ENCODE assay signal across 9 cellular contexts in genomic region chr10:29304259-29305030, GRCh38. TPM values are rescaled to one million over a fixed set of nuclear protein-coding genes. Genes with fewer than 3 reads are reported as not detected.
DNase-seq lines count a peak whose midpoint lies in the region; ATAC-seq, FAIRE-seq and TF ChIP-seq lines count a peak whose summit lies in the region.
"Had no signal": no experiment of that assay in that cellular context is flagged by ENCODE, and none has a peak within 500 bp of the region (broad histone marks: within the 10 kb centered on the region; RNA-seq: fewer than 3 reads in every experiment).

No MANE protein-coding gene starts in this region.

- H3K4me1 ChIP-seq in esophagus squamous epithelium (peaks cover 0 to 8% (median 0%) of the 10 kb centered on the region in 3 donors), mucosa of stomach (ENCODE audit: control insufficient read depth, insufficient read depth, low read length) (no peaks in the 10 kb centered on the region), vagina (no peaks in the 10 kb centered on the region)

- TF ChIP-seq POLR2A in esophagus squamous epithelium (IDR thresholded peaks at IDR 0.05) (no peak), vagina (IDR thresholded peaks at IDR 0.05) (no peak)

- intact Hi-C loops in esophagus squamous epithelium (cut with DNase I) = loop anchor here (5.0 to 10.0 kb wide), 2 partner anchors 627 to 670 kb away; partner anchors contain the start of gene BAMBI
- intact Hi-C loops in vagina (cut with DNase I) = loop anchor here (10.0 kb wide), 1 partner anchor 640 kb away; no protein-coding TSS in a partner anchor

- peak; percentile 99 for FAIRE-seq in TTC549 (lab: Jason Lieb, UNC)

- in situ Hi-C loops in Caki2 (cut with HindIII; ENCODE audit: low pct_unique_long_range_greater_than_20kb, low sequenced_read_pairs) = no loop called here

- DNase-seq in Caki2 (ENCODE audit: low read depth) (peak; percentile 71), NCI-H1694 treated with DMSO at 0.1 percent for 48 hours (lab: John Stamatoyannopoulos, UW) (peak; percentile 71), esophagus squamous epithelium (lab: John Stamatoyannopoulos, UW) (no peak), vagina (ENCODE audit: extremely low spot score in 2 of 2) (peak in 1 of 2 donors; percentile 77)

- H3K4me3 ChIP-seq in esophagus squamous epithelium (no peak overlapping the region), mucosa of stomach (ENCODE audit: low read length) (no peak overlapping the region), vagina (no peak overlapping the region)

- no peaks in the 10 kb centered on the region for H3K36me3 ChIP-seq in esophagus squamous epithelium
- no peaks in the 10 kb centered on the region for H3K36me3 ChIP-seq in mucosa of stomach (ENCODE audit: control insufficient read depth, insufficient read depth, low read length)
- no peaks in the 10 kb centered on the region for H3K36me3 ChIP-seq in vagina

- TF ChIP-seq CTCF in esophagus squamous epithelium (IDR thresholded peaks at IDR 0.05) = peak in 5 of 6 experiments; percentile 56 to 81 (median 72)
- TF ChIP-seq CTCF in vagina (IDR thresholded peaks at IDR 0.05) = peak in 2 of 3 experiments; percentile 72 to 79

- H3K27ac ChIP-seq in esophagus squamous epithelium (no peak overlapping the region), vagina (no peak overlapping the region)

- H3K27me3 ChIP-seq in esophagus squamous epithelium = peaks cover 0 to 27% (median 0%) of the 10 kb centered on the region in 4 donors
- H3K27me3 ChIP-seq in mucosa of stomach (ENCODE audit: control insufficient read depth, insufficient read depth, low read length) = no peaks in the 10 kb centered on the region
- H3K27me3 ChIP-seq in vagina = no peaks in the 10 kb centered on the region

- WGBS in esophagus squamous epithelium, 2 donors = 7 to 15% methylated on average over 6 of the region's 6 CpGs

- H3K9me3 ChIP-seq in esophagus squamous epithelium (peaks cover 0 to 28% (median 7%) of the 10 kb centered on the region in 3 donors), mucosa of stomach (ENCODE audit: control insufficient read depth, low read length) (no peaks in the 10 kb centered on the region), vagina (no peaks in the 10 kb centered on the region)

- peak; percentile 64 for ATAC-seq in GM21825 (IDR thresholded peaks at IDR 0.05; ENCODE audit: unreplicated experiment)
- ATAC-seq in HG03039 (IDR thresholded peaks at IDR 0.05; ENCODE audit: unreplicated experiment) = no peak

- H3K9ac ChIP-seq in mucosa of stomach (ENCODE audit: low read length) = peak overlapping the region; percentile 11

RNA-seq across cellular contexts. Expression of gene LYZL1, which starts 15.6 kb away (rescaled TPM):
- not detected in 2 replicates for total RNA-seq in Caki2 (2014; rRNA removed; shearing (Covaris generic); ENCODE audit: low replicate concordance)
- total RNA-seq in esophagus squamous epithelium = not detected
- not detected for total RNA-seq in vagina
- total RNA-seq: T-helper 2 cell treated with Interferon-gamma antibody and Interleukin-4, amounts not matched to agents 100 ng/mL and 5 ng/mL, for 36 hours had no signal
